Comparison of ENCODE assay signal across 9 cellular contexts in the genomic region with DNA sequence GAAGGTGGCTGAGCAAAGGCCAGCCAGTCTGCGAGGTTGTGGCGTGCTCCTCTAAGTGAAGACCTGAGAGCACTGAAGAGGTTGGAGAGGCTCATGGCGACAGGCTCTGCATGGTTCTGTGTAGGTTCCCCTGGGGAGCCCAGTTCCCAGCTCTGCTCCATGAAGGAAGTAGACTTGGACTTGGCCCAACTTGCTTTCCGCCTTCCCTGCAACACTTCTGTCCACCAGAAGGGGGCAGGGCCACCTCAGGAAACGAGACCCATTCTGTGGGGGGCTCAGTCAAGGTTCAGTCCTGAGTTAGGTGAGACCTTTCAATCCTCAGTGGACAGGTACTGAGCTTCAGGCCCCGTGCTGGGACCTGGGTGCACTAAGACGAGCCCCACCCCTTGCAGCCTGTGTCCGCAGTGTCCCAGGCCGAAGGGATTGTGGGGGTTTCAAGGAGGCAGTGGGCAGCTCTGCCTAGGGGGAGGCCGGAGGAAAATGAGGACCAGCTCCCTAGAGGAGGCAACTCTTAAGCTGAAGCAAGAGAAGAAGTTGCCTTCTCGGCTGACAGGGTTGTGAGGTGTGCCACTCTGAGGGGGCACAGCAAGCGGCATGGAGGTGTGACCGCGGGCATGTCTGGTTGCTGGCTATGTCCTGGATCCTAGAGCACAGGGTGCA. TPM values are rescaled to one million over a fixed set of nuclear protein-coding genes. Genes with fewer than 3 reads are reported as not detected.
DNase-seq lines count a peak whose midpoint lies in the region; ATAC-seq and TF ChIP-seq lines count a peak whose summit lies in the region.
"Had no signal": no experiment of that assay in that cellular context is flagged by ENCODE, and none has a peak within 500 bp of the region (broad histone marks: within the 10 kb centered on the region; RNA-seq: fewer than 3 reads in every experiment).

No MANE protein-coding gene starts in this region.

- H3K27me3 Mint-ChIP-seq in activated naive CD4-positive, alpha-beta T cell treated with anti-CD3 and anti-CD28 coated beads, Interleukin-2, amount 10 ng/mL, durations not matched to agents 7 days and 5 days, result peaks cover 14% of the 10 kb centered on the region
- peaks cover 2% of the 10 kb centered on the region for H3K27me3 Mint-ChIP-seq in activated T-helper 1 cell treated with anti-CD3 and anti-CD28 coated beads, Interleukin-12 subunit alpha, Interleukin-12 subunit beta, Interleukin-2, Interleukin-4 antibody, amounts not matched to agents 30 ng/mL and 10 ng/mL and 1 ng/mL, durations not matched to agents 14 hours and 24 hours and 36 hours (ENCODE audit: insufficient read depth)

- peak; percentile 48 for DNase-seq in EL
- DNase-seq in NCI-H1694 treated with DMSO at 0.1 percent for 48 hours (lab: John Stamatoyannopoulos, UW), result peak; percentile 11
- DNase-seq in activated naive CD4-positive, alpha-beta T cell treated with anti-CD3 and anti-CD28 coated beads, Interleukin-2, amount 10 ng/mL, durations not matched to agents 7 days and 5 days, result peak; percentile 41
- DNase-seq in head of caudate nucleus, result peak in 41 of 42 donors; percentile 45 to 88 (median 72)
- peak; percentile 78 for DNase-seq in posterior vena cava (ENCODE audit: low spot score)
- DNase-seq in activated T-helper 1 cell treated with anti-CD3 and anti-CD28 coated beads, Interleukin-12 subunit alpha, Interleukin-12 subunit beta, Interleukin-2, Interleukin-4 antibody, amounts not matched to agents 30 ng/mL and 10 ng/mL and 1 ng/mL, durations not matched to agents 14 hours and 24 hours and 36 hours (ENCODE audit: low spot score), result no peak

- H3K27ac ChIP-seq in 22Rv1, result no peak overlapping the region

- CTCF ChIA-PET in activated naive CD4-positive, alpha-beta T cell treated with anti-CD3 and anti-CD28 coated beads, Interleukin-2, amount 10 ng/mL, durations not matched to agents 7 days and 5 days (lab: Charles Lee), result interaction anchor here (0.5 to 2.8 kb wide), 8 partner anchors 9 to 382 kb away, joined by 3 to 15 read pairs (median 4); a partner anchor contains a TSS

- no peaks in the 10 kb centered on the region for H3K36me3 Mint-ChIP-seq in activated naive CD4-positive, alpha-beta T cell treated with anti-CD3 and anti-CD28 coated beads, Interleukin-2, amount 10 ng/mL, durations not matched to agents 7 days and 5 days
- H3K36me3 Mint-ChIP-seq in activated T-helper 1 cell treated with anti-CD3 and anti-CD28 coated beads, Interleukin-12 subunit alpha, Interleukin-12 subunit beta, Interleukin-2, Interleukin-4 antibody, amounts not matched to agents 30 ng/mL and 10 ng/mL and 1 ng/mL, durations not matched to agents 14 hours and 24 hours and 36 hours (ENCODE audit: low read depth), result no peaks in the 10 kb centered on the region
- H3K36me3 Mint-ChIP-seq: stimulated activated effector memory CD8-positive, alpha-beta T cell treated with anti-CD3 and anti-CD28 coated beads, Interleukin-12 subunit alpha, Interleukin-12 subunit beta, amount 100 ng/mL, for 72 hours had no signal

- intact Hi-C loops in head of caudate nucleus (cut with DNase I) (no loop called here), posterior vena cava (cut with DNase I) (no loop called here)
- intact Hi-C loops in activated T-helper 1 cell treated with anti-CD3 and anti-CD28 coated beads, Interleukin-12 subunit alpha, Interleukin-12 subunit beta, Interleukin-2, Interleukin-4 antibody, amounts not matched to agents 30 ng/mL and 10 ng/mL and 1 ng/mL, durations not matched to agents 14 hours and 24 hours and 36 hours (cut with micrococcal nuclease), result no loop called here

- H3K9me3 Mint-ChIP-seq in activated naive CD4-positive, alpha-beta T cell treated with anti-CD3 and anti-CD28 coated beads, Interleukin-2, amount 10 ng/mL, durations not matched to agents 7 days and 5 days, result no peaks in the 10 kb centered on the region
- H3K9me3 Mint-ChIP-seq in activated T-helper 1 cell treated with anti-CD3 and anti-CD28 coated beads, Interleukin-12 subunit alpha, Interleukin-12 subunit beta, Interleukin-2, Interleukin-4 antibody, amounts not matched to agents 30 ng/mL and 10 ng/mL and 1 ng/mL, durations not matched to agents 14 hours and 24 hours and 36 hours, result no peaks in the 10 kb centered on the region
- H3K9me3 Mint-ChIP-seq: stimulated activated effector memory CD8-positive, alpha-beta T cell treated with anti-CD3 and anti-CD28 coated beads, Interleukin-12 subunit alpha, Interleukin-12 subunit beta, amount 100 ng/mL, for 72 hours had no signal

- H3K4me3 Mint-ChIP-seq in activated naive CD4-positive, alpha-beta T cell treated with anti-CD3 and anti-CD28 coated beads, Interleukin-2, amount 10 ng/mL, durations not matched to agents 7 days and 5 days, result no peak overlapping the region
- no peak overlapping the region for H3K4me3 Mint-ChIP-seq in activated T-helper 1 cell treated with anti-CD3 and anti-CD28 coated beads, Interleukin-12 subunit alpha, Interleukin-12 subunit beta, Interleukin-2, Interleukin-4 antibody, amounts not matched to agents 30 ng/mL and 10 ng/mL and 1 ng/mL, durations not matched to agents 14 hours and 24 hours and 36 hours
- H3K4me3 Mint-ChIP-seq: stimulated activated effector memory CD8-positive, alpha-beta T cell treated with anti-CD3 and anti-CD28 coated beads, Interleukin-12 subunit alpha, Interleukin-12 subunit beta, amount 100 ng/mL, for 72 hours had no signal

- TF ChIP-seq CTCF in 22Rv1 (IDR thresholded peaks at IDR 0.05), result peak; percentile 89

- no peak for ATAC-seq in HG02840 (IDR thresholded peaks at IDR 0.05; ENCODE audit: low FRiP score, unreplicated experiment)
- ATAC-seq: stimulated activated effector memory CD8-positive, alpha-beta T cell treated with anti-CD3 and anti-CD28 coated beads, Interleukin-12 subunit alpha, Interleukin-12 subunit beta, amount 100 ng/mL, for 72 hours had no signal

- H3K27ac Mint-ChIP-seq in activated naive CD4-positive, alpha-beta T cell treated with anti-CD3 and anti-CD28 coated beads, Interleukin-2, amount 10 ng/mL, durations not matched to agents 7 days and 5 days, result no peak overlapping the region
- no peak overlapping the region for H3K27ac Mint-ChIP-seq in activated T-helper 1 cell treated with anti-CD3 and anti-CD28 coated beads, Interleukin-12 subunit alpha, Interleukin-12 subunit beta, Interleukin-2, Interleukin-4 antibody, amounts not matched to agents 30 ng/mL and 10 ng/mL and 1 ng/mL, durations not matched to agents 14 hours and 24 hours and 36 hours
- H3K27ac Mint-ChIP-seq: stimulated activated effector memory CD8-positive, alpha-beta T cell treated with anti-CD3 and anti-CD28 coated beads, Interleukin-12 subunit alpha, Interleukin-12 subunit beta, amount 100 ng/mL, for 72 hours had no signal

- no peaks in the 10 kb centered on the region for H3K4me1 Mint-ChIP-seq in activated naive CD4-positive, alpha-beta T cell treated with anti-CD3 and anti-CD28 coated beads, Interleukin-2, amount 10 ng/mL, durations not matched to agents 7 days and 5 days
- H3K4me1 Mint-ChIP-seq in activated T-helper 1 cell treated with anti-CD3 and anti-CD28 coated beads, Interleukin-12 subunit alpha, Interleukin-12 subunit beta, Interleukin-2, Interleukin-4 antibody, amounts not matched to agents 30 ng/mL and 10 ng/mL and 1 ng/mL, durations not matched to agents 14 hours and 24 hours and 36 hours (ENCODE audit: low read depth), result no peaks in the 10 kb centered on the region

RNA-seq across cellular contexts. Expression of a gene that starts 15.0 kb away (rescaled TPM):
- 10 to 100 TPM; 48.7 to 54.1 TPM for total RNA-seq in posterior vena cava
- total RNA-seq in activated T-helper 1 cell treated with anti-CD3 and anti-CD28 coated beads, Interleukin-12 subunit alpha, Interleukin-12 subunit beta, Interleukin-2, Interleukin-4 antibody, amounts not matched to agents 30 ng/mL and 10 ng/mL and 1 ng/mL, durations not matched to agents 14 hours and 24 hours and 36 hours, result 49.3 and 49.5 TPM in 2 replicates
